Comparison of ENCODE assay signal across 2 cellular contexts in the genomic region with DNA sequence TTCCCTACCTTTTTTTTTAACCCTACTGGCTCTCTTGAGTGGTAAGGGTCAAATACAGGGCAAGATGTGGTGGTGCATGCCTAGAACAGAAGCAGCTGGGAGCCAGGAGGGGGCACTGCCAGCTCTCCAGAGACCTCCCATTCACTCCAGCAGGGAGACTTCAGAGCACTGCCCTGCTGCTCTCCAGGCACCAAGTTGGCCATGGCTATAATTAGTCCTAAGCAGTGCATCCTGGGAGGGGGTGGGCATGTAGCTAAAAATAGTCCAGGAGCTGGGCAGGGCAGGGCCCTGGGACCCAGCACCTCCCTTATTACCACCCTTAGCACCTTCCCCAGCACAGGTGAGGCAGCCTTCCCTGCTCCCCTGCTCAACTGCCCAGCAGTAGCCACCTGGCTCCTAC.
TF ChIP-seq lines count a peak whose summit lies in the region.

No MANE protein-coding gene starts in this region.

TF ChIP-seq in GM12878, 131 proteins besides CTCF, POLR2A, EP300 and RAD21:
- TF ChIP-seq NR2C1 (IDR thresholded peaks at IDR 0.05), result no peak
- no peak for TF ChIP-seq STAT1 (conservative IDR thresholded peaks at IDR 0.05)
- TF ChIP-seq HDAC6 (IDR thresholded peaks at IDR 0.05; ENCODE audit: unreplicated experiment), result no peak
- no peak for TF ChIP-seq IRF4 (IDR thresholded peaks at IDR 0.05; ENCODE audit: low read depth, low read length)
- no peak for TF ChIP-seq YY1 (IDR thresholded peaks at IDR 0.05; ENCODE audit: low read depth, low read length)
- TF ChIP-seq, protein P1, sequence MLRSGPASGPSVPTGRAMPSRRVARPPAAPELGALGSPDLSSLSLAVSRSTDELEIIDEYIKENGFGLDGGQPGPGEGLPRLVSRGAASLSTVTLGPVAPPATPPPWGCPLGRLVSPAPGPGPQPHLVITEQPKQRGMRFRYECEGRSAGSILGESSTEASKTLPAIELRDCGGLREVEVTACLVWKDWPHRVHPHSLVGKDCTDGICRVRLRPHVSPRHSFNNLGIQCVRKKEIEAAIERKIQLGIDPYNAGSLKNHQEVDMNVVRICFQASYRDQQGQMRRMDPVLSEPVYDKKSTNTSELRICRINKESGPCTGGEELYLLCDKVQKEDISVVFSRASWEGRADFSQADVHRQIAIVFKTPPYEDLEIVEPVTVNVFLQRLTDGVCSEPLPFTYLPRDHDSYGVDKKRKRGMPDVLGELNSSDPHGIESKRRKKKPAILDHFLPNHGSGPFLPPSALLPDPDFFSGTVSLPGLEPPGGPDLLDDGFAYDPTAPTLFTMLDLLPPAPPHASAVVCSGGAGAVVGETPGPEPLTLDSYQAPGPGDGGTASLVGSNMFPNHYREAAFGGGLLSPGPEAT (IDR thresholded peaks at IDR 0.05; ENCODE audit: low read depth), result no peak
- TF ChIP-seq RAD51 (IDR thresholded peaks at IDR 0.05), result no peak
- TF ChIP-seq, protein P2, sequence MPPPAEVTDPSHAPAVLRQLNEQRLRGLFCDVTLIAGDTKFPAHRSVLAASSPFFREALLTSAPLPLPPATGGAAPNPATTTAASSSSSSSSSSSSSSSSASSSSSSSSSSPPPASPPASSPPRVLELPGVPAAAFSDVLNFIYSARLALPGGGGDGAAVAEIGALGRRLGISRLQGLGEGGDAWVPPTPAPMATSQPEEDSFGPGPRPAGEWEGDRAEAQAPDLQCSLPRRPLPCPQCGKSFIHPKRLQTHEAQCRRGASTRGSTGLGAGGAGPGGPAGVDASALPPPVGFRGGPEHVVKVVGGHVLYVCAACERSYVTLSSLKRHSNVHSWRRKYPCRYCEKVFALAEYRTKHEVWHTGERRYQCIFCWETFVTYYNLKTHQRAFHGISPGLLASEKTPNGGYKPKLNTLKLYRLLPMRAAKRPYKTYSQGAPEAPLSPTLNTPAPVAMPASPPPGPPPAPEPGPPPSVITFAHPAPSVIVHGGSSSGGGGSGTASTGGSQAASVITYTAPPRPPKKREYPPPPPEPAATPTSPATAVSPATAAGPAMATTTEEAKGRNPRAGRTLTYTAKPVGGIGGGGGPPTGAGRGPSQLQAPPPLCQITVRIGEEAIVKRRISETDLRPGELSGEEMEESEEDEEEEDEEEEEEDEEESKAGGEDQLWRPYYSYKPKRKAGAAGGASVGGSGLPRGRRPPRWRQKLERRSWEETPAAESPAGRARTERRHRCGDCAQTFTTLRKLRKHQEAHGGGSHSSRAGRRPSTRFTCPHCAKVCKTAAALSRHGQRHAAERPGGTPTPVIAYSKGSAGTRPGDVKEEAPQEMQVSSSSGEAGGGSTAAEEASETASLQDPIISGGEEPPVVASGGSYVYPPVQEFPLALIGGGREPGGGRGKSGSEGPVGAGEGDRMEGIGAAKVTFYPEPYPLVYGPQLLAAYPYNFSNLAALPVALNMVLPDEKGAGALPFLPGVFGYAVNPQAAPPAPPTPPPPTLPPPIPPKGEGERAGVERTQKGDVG (CRISPR knock-in tag; IDR thresholded peaks at IDR 0.05), result no peak
- TF ChIP-seq, protein P3, sequence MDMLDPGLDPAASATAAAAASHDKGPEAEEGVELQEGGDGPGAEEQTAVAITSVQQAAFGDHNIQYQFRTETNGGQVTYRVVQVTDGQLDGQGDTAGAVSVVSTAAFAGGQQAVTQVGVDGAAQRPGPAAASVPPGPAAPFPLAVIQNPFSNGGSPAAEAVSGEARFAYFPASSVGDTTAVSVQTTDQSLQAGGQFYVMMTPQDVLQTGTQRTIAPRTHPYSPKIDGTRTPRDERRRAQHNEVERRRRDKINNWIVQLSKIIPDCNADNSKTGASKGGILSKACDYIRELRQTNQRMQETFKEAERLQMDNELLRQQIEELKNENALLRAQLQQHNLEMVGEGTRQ (IDR thresholded peaks at IDR 0.05; ENCODE audit: borderline replicate concordance, low read depth, low read length), result no peak
- TF ChIP-seq EED (IDR thresholded peaks at IDR 0.05; ENCODE audit: low read depth), result no peak
- TF ChIP-seq SMC3 (IDR thresholded peaks at IDR 0.05; ENCODE audit: borderline replicate concordance, low read length), result no peak; the same call in 1 of the 2 replicates
- no peak for TF ChIP-seq CUX1 (IDR thresholded peaks at IDR 0.05; ENCODE audit: insufficient replicate concordance, low read depth, low read length)
- TF ChIP-seq MEF2A (IDR thresholded peaks at IDR 0.05; ENCODE audit: insufficient read depth, low read depth, low read length), result no peak
- TF ChIP-seq KLF5 (IDR thresholded peaks at IDR 0.05; ENCODE audit: partially characterized antibody), result no peak
- TF ChIP-seq ASH2L (IDR thresholded peaks at IDR 0.05; ENCODE audit: borderline replicate concordance, low read depth), result no peak
- no peak for TF ChIP-seq BMI1 (IDR thresholded peaks at IDR 0.05; ENCODE audit: borderline replicate concordance)
- TF ChIP-seq NR2F1 (conservative IDR thresholded peaks at IDR 0.05), result no peak

TF ChIP-seq in WTC11, 78 proteins besides CTCF, POLR2A, EP300 and RAD21:
- TF ChIP-seq TP53 (CRISPR knock-in tag; IDR thresholded peaks at IDR 0.05) (no peak), MYBL2 (CRISPR knock-in tag; IDR thresholded peaks at IDR 0.05) (no peak), EMX1 (CRISPR knock-in tag; IDR thresholded peaks at IDR 0.05) (no peak), IRF1 (CRISPR knock-in tag; IDR thresholded peaks at IDR 0.05) (no peak), CREM (CRISPR knock-in tag; IDR thresholded peaks at IDR 0.05) (no peak), NFE2L1 (CRISPR knock-in tag; IDR thresholded peaks at IDR 0.05) (no peak), NFATC4 (CRISPR knock-in tag; IDR thresholded peaks at IDR 0.05) (no peak), NR1H2 (CRISPR knock-in tag; IDR thresholded peaks at IDR 0.05) (no peak), TEAD1 (CRISPR knock-in tag; IDR thresholded peaks at IDR 0.05) (no peak), ZNF121 (CRISPR knock-in tag; IDR thresholded peaks at IDR 0.05) (no peak), CDX4 (CRISPR knock-in tag; IDR thresholded peaks at IDR 0.05; ENCODE audit: borderline replicate concordance) (no peak), ZNF416 (CRISPR knock-in tag; IDR thresholded peaks at IDR 0.05) (no peak), GTF2I (CRISPR knock-in tag; conservative IDR thresholded peaks at IDR 0.05) (no peak), SOX15 (CRISPR knock-in tag; IDR thresholded peaks at IDR 0.05) (no peak)
- TF ChIP-seq, protein P3 (CRISPR knock-in tag; IDR thresholded peaks at IDR 0.05), result no peak
- TF ChIP-seq, protein P4, sequence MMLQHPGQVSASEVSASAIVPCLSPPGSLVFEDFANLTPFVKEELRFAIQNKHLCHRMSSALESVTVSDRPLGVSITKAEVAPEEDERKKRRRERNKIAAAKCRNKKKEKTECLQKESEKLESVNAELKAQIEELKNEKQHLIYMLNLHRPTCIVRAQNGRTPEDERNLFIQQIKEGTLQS (CRISPR knock-in tag; conservative IDR thresholded peaks at IDR 0.05), result no peak
- TF ChIP-seq, protein P5, sequence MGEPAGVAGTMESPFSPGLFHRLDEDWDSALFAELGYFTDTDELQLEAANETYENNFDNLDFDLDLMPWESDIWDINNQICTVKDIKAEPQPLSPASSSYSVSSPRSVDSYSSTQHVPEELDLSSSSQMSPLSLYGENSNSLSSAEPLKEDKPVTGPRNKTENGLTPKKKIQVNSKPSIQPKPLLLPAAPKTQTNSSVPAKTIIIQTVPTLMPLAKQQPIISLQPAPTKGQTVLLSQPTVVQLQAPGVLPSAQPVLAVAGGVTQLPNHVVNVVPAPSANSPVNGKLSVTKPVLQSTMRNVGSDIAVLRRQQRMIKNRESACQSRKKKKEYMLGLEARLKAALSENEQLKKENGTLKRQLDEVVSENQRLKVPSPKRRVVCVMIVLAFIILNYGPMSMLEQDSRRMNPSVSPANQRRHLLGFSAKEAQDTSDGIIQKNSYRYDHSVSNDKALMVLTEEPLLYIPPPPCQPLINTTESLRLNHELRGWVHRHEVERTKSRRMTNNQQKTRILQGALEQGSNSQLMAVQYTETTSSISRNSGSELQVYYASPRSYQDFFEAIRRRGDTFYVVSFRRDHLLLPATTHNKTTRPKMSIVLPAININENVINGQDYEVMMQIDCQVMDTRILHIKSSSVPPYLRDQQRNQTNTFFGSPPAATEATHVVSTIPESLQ (CRISPR knock-in tag; IDR thresholded peaks at IDR 0.05), result no peak
- TF ChIP-seq, protein P6, sequence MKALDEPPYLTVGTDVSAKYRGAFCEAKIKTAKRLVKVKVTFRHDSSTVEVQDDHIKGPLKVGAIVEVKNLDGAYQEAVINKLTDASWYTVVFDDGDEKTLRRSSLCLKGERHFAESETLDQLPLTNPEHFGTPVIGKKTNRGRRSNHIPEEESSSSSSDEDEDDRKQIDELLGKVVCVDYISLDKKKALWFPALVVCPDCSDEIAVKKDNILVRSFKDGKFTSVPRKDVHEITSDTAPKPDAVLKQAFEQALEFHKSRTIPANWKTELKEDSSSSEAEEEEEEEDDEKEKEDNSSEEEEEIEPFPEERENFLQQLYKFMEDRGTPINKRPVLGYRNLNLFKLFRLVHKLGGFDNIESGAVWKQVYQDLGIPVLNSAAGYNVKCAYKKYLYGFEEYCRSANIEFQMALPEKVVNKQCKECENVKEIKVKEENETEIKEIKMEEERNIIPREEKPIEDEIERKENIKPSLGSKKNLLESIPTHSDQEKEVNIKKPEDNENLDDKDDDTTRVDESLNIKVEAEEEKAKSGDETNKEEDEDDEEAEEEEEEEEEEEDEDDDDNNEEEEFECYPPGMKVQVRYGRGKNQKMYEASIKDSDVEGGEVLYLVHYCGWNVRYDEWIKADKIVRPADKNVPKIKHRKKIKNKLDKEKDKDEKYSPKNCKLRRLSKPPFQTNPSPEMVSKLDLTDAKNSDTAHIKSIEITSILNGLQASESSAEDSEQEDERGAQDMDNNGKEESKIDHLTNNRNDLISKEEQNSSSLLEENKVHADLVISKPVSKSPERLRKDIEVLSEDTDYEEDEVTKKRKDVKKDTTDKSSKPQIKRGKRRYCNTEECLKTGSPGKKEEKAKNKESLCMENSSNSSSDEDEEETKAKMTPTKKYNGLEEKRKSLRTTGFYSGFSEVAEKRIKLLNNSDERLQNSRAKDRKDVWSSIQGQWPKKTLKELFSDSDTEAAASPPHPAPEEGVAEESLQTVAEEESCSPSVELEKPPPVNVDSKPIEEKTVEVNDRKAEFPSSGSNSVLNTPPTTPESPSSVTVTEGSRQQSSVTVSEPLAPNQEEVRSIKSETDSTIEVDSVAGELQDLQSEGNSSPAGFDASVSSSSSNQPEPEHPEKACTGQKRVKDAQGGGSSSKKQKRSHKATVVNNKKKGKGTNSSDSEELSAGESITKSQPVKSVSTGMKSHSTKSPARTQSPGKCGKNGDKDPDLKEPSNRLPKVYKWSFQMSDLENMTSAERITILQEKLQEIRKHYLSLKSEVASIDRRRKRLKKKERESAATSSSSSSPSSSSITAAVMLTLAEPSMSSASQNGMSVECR (CRISPR knock-in tag; IDR thresholded peaks at IDR 0.05; ENCODE audit: borderline replicate concordance), result no peak
- TF ChIP-seq, protein P7, sequence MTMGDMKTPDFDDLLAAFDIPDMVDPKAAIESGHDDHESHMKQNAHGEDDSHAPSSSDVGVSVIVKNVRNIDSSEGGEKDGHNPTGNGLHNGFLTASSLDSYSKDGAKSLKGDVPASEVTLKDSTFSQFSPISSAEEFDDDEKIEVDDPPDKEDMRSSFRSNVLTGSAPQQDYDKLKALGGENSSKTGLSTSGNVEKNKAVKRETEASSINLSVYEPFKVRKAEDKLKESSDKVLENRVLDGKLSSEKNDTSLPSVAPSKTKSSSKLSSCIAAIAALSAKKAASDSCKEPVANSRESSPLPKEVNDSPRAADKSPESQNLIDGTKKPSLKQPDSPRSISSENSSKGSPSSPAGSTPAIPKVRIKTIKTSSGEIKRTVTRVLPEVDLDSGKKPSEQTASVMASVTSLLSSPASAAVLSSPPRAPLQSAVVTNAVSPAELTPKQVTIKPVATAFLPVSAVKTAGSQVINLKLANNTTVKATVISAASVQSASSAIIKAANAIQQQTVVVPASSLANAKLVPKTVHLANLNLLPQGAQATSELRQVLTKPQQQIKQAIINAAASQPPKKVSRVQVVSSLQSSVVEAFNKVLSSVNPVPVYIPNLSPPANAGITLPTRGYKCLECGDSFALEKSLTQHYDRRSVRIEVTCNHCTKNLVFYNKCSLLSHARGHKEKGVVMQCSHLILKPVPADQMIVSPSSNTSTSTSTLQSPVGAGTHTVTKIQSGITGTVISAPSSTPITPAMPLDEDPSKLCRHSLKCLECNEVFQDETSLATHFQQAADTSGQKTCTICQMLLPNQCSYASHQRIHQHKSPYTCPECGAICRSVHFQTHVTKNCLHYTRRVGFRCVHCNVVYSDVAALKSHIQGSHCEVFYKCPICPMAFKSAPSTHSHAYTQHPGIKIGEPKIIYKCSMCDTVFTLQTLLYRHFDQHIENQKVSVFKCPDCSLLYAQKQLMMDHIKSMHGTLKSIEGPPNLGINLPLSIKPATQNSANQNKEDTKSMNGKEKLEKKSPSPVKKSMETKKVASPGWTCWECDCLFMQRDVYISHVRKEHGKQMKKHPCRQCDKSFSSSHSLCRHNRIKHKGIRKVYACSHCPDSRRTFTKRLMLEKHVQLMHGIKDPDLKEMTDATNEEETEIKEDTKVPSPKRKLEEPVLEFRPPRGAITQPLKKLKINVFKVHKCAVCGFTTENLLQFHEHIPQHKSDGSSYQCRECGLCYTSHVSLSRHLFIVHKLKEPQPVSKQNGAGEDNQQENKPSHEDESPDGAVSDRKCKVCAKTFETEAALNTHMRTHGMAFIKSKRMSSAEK (CRISPR knock-in tag; IDR thresholded peaks at IDR 0.05; ENCODE audit: borderline replicate concordance), result no peak
